Comparison of ENCODE assay signal across 25 cellular contexts in genomic region chr14:38743941-38744611, GRCh38.
"Had no signal": no experiment of that assay in that cellular context is flagged by ENCODE, and none has a peak within 500 bp of the region (broad histone marks: within the 10 kb centered on the region; RNA-seq: fewer than 3 reads in every experiment).

No MANE protein-coding gene starts in this region.

- H3K27ac ChIP-seq: epithelial cell of prostate, esophagus muscularis mucosa, gastrocnemius medialis, left ventricle myocardium inferior, lower lobe of right lung, pancreas, prostate gland, spleen, tibial artery, upper lobe of left lung, uterus had no signal

- H3K36me3 ChIP-seq: esophagus muscularis mucosa, gastrocnemius medialis, left ventricle myocardium inferior, lower lobe of right lung, pancreas, prostate gland, spleen, tibial artery, upper lobe of left lung, uterus had no signal

- H3K36me3 Mint-ChIP-seq: immature natural killer cell; memory B cell; mesothelial cell of epicardium; natural killer cell; stimulated activated memory B cell treated with anti-CD40 and anti-IgM and Interleukin-4, amounts not matched to agents 10 μg/mL and 1 μg/mL and 100 μg/mL, for 72 hours had no signal

- H3K27me3 ChIP-seq: esophagus muscularis mucosa, gastrocnemius medialis, pancreas, spleen, tibial artery, upper lobe of left lung, uterus had no signal

- H3K9me3 ChIP-seq: esophagus muscularis mucosa, gastrocnemius medialis, left ventricle myocardium inferior, lower lobe of right lung, pancreas, prostate gland, spleen, tibial artery, upper lobe of left lung, uterus had no signal

- ATAC-seq: effector memory CD8-positive, alpha-beta T cell; gastrocnemius medialis; lower lobe of right lung; natural killer cell; pancreas; sciatic nerve; stimulated activated memory B cell treated with anti-CD40 and anti-IgM and Interleukin-4, amounts not matched to agents 10 μg/mL and 1 μg/mL and 100 μg/mL, for 72 hours had no signal

- DNase-seq: effector memory CD8-positive, alpha-beta T cell; gastrocnemius medialis; immature natural killer cell; left ventricle myocardium inferior; lower lobe of right lung; natural killer cell; occipital lobe; pancreas; retina; spleen; stimulated activated CD4-positive, alpha-beta T cell treated with anti-CD3 and anti-CD28 coated beads, Interleukin-15, amount 100 ng/mL, for 24 hours; stimulated activated CD4-positive, alpha-beta T cell treated with anti-CD3 and anti-CD28 coated beads, Interleukin-1b, Interleukin-23, amount 100 ng/mL, for 48 hours; stimulated activated CD4-positive, alpha-beta T cell treated with anti-CD3 and anti-CD28 coated beads, Interleukin-4, amount 100 ng/mL, for 24 hours; tibial artery; upper lobe of left lung; uterus had no signal

- H3K4me1 ChIP-seq: gastrocnemius medialis, left ventricle myocardium inferior, lower lobe of right lung, pancreas, prostate gland, spleen, upper lobe of left lung, uterus had no signal

- H3K27me3 Mint-ChIP-seq: dendritic cell treated with granulocyte-macrophage colony-stimulating factor and Interleukin-4, amounts not matched to agents 40 ng/mL and 50 ng/mL, for 4 days; effector memory CD8-positive, alpha-beta T cell; memory B cell; stimulated activated memory B cell treated with anti-CD40 and anti-IgM and Interleukin-4, amounts not matched to agents 10 μg/mL and 1 μg/mL and 100 μg/mL, for 72 hours; stimulated activated naive CD8-positive, alpha-beta T cell treated with anti-CD3 and anti-CD28 coated beads, Interleukin-15, Interleukin-2, amounts not matched to agents 100 ng/mL and 50 ng/mL, for 24 hours had no signal

- H3K4me3 Mint-ChIP-seq: dendritic cell treated with granulocyte-macrophage colony-stimulating factor and Interleukin-4, amounts not matched to agents 40 ng/mL and 50 ng/mL, for 4 days; effector memory CD8-positive, alpha-beta T cell; immature natural killer cell; memory B cell; mesothelial cell of epicardium; natural killer cell; stimulated activated memory B cell treated with anti-CD40 and anti-IgM and Interleukin-4, amounts not matched to agents 10 μg/mL and 1 μg/mL and 100 μg/mL, for 72 hours; stimulated activated naive CD8-positive, alpha-beta T cell treated with anti-CD3 and anti-CD28 coated beads, Interleukin-15, Interleukin-2, amounts not matched to agents 100 ng/mL and 50 ng/mL, for 24 hours had no signal

- H3K9me3 Mint-ChIP-seq: dendritic cell treated with granulocyte-macrophage colony-stimulating factor and Interleukin-4, amounts not matched to agents 40 ng/mL and 50 ng/mL, for 4 days; memory B cell; mesothelial cell of epicardium; stimulated activated naive CD8-positive, alpha-beta T cell treated with anti-CD3 and anti-CD28 coated beads, Interleukin-15, Interleukin-2, amounts not matched to agents 100 ng/mL and 50 ng/mL, for 24 hours had no signal

- H3K4me1 Mint-ChIP-seq: immature natural killer cell; memory B cell; mesothelial cell of epicardium; natural killer cell; stimulated activated memory B cell treated with anti-CD40 and anti-IgM and Interleukin-4, amounts not matched to agents 10 μg/mL and 1 μg/mL and 100 μg/mL, for 72 hours had no signal

- H3K27ac Mint-ChIP-seq: dendritic cell treated with granulocyte-macrophage colony-stimulating factor and Interleukin-4, amounts not matched to agents 40 ng/mL and 50 ng/mL, for 4 days; effector memory CD8-positive, alpha-beta T cell; immature natural killer cell; memory B cell; mesothelial cell of epicardium; natural killer cell; stimulated activated memory B cell treated with anti-CD40 and anti-IgM and Interleukin-4, amounts not matched to agents 10 μg/mL and 1 μg/mL and 100 μg/mL, for 72 hours; stimulated activated naive CD8-positive, alpha-beta T cell treated with anti-CD3 and anti-CD28 coated beads, Interleukin-15, Interleukin-2, amounts not matched to agents 100 ng/mL and 50 ng/mL, for 24 hours had no signal

- H3K4me3 ChIP-seq: esophagus muscularis mucosa, gastrocnemius medialis, left ventricle myocardium inferior, lower lobe of right lung, pancreas, prostate gland, spleen, tibial artery, upper lobe of left lung, uterus had no signal
